ENCODE assay signal across 1 cellular context in genomic region chr11:62599069-62599696, GRCh38.
A peak's percentile ranks its signal among the peaks of the same experiment; 100 is the strongest.
TF ChIP-seq lines count a peak whose summit lies in the region.

No MANE protein-coding gene starts in this region.

TF ChIP-seq in K562, 482 proteins besides CTCF, POLR2A, EP300 and RAD21 (continued from another document):
- no peak for TF ChIP-seq ZNF316 (IDR thresholded peaks at IDR 0.05)
- no peak for TF ChIP-seq SMARCB1 (IDR thresholded peaks at IDR 0.05; ENCODE audit: insufficient read length, low read depth)
- TF ChIP-seq SRSF9 (IDR thresholded peaks at IDR 0.05; ENCODE audit: borderline replicate concordance, low read depth, low read length) = no peak
- no peak for TF ChIP-seq BRF2 (IDR thresholded peaks at IDR 0.05; ENCODE audit: borderline replicate concordance, insufficient read depth, insufficient read length)
- no peak for TF ChIP-seq HCFC1 (IDR thresholded peaks at IDR 0.05; ENCODE audit: low read depth, low read length)
- TF ChIP-seq MYBL2 (IDR thresholded peaks at IDR 0.05; ENCODE audit: low read depth) = no peak
- no peak for TF ChIP-seq MYBL2 (CRISPR knock-in tag; IDR thresholded peaks at IDR 0.05; ENCODE audit: borderline replicate concordance)
- TF ChIP-seq ZNF274 (IDR thresholded peaks at IDR 0.05; ENCODE audit: borderline replicate concordance, low read depth, low read length) = no peak
- TF ChIP-seq SMAD1 (IDR thresholded peaks at IDR 0.05; ENCODE audit: low read depth, low read length, partially characterized antibody) = peak; percentile 86
- TF ChIP-seq KHSRP (IDR thresholded peaks at IDR 0.05) = no peak
- TF ChIP-seq RERE (CRISPR knock-in tag; IDR thresholded peaks at IDR 0.05; ENCODE audit: borderline replicate concordance) = no peak
- no peak for TF ChIP-seq ZNF174 (CRISPR knock-in tag; IDR thresholded peaks at IDR 0.05)
- no peak for TF ChIP-seq GTF3C2 (IDR thresholded peaks at IDR 0.05; ENCODE audit: borderline replicate concordance, extremely low read depth, insufficient read length)
- TF ChIP-seq FUS (optimal IDR thresholded peaks at IDR 0.05; ENCODE audit: low read depth, low read length) = no peak
- TF ChIP-seq ESRRB (CRISPR knock-in tag; IDR thresholded peaks at IDR 0.05; ENCODE audit: borderline replicate concordance) = no peak
- TF ChIP-seq HDAC1 (IDR thresholded peaks at IDR 0.05) = peak; percentile 64 to 65; a peak in 2 of 4 replicates
- TF ChIP-seq TRIM25 (IDR thresholded peaks at IDR 0.05; ENCODE audit: borderline replicate concordance) = no peak
- TF ChIP-seq CEBPG (CRISPR knock-in tag; IDR thresholded peaks at IDR 0.05) = no peak
- no peak for TF ChIP-seq CEBPG (tag; conservative IDR thresholded peaks at IDR 0.05 in 1 of 2, IDR thresholded peaks at IDR 0.05 in 1 of 2)
- TF ChIP-seq PREB (CRISPR knock-in tag; IDR thresholded peaks at IDR 0.05) = no peak
- TF ChIP-seq ETV1 (tag; conservative IDR thresholded peaks at IDR 0.05; ENCODE audit: low read depth) = peak; percentile 67
- TF ChIP-seq ZNF551 (CRISPR knock-in tag; IDR thresholded peaks at IDR 0.05) = no peak
- no peak for TF ChIP-seq PCBP2 (IDR thresholded peaks at IDR 0.05; ENCODE audit: low read depth, low read length, poor library complexity, severe bottlenecking)
- TF ChIP-seq RNF219 (CRISPR knock-in tag; IDR thresholded peaks at IDR 0.05) = no peak
- TF ChIP-seq CREB3L1 (IDR thresholded peaks at IDR 0.05; ENCODE audit: borderline replicate concordance, low read depth) = peak; percentile 43; the same call in 1 of the 2 replicates
- TF ChIP-seq GMEB1 (CRISPR knock-in tag; IDR thresholded peaks at IDR 0.05) = no peak
- no peak for TF ChIP-seq TAF7 (tag; IDR thresholded peaks at IDR 0.05)
- TF ChIP-seq E2F8 (IDR thresholded peaks at IDR 0.05; ENCODE audit: low read depth, partially characterized antibody) = no peak
- no peak for TF ChIP-seq SMARCE1 (IDR thresholded peaks at IDR 0.05)
- no peak for TF ChIP-seq ZNF384 (IDR thresholded peaks at IDR 0.05; ENCODE audit: low read depth, low read length)
- no peak for TF ChIP-seq HIVEP1 (CRISPR knock-in tag; IDR thresholded peaks at IDR 0.05)
- TF ChIP-seq ZNF668 (CRISPR knock-in tag; IDR thresholded peaks at IDR 0.05) = no peak
- TF ChIP-seq MECOM (CRISPR knock-in tag; IDR thresholded peaks at IDR 0.05) = no peak
- peak; percentile 29 for TF ChIP-seq HNRNPLL (IDR thresholded peaks at IDR 0.05; ENCODE audit: low read depth, low read length, poor library complexity, severe bottlenecking)
- TF ChIP-seq RNF2 (IDR thresholded peaks at IDR 0.05) = peak; percentile 67; the same call in 1 of the 2 replicates
- TF ChIP-seq HMG20A (CRISPR knock-in tag; conservative IDR thresholded peaks at IDR 0.05) = no peak
- no peak for TF ChIP-seq ZNF511 (CRISPR knock-in tag; IDR thresholded peaks at IDR 0.05)
